Comparison of ENCODE assay signal across 23 cellular contexts in the genomic region with DNA sequence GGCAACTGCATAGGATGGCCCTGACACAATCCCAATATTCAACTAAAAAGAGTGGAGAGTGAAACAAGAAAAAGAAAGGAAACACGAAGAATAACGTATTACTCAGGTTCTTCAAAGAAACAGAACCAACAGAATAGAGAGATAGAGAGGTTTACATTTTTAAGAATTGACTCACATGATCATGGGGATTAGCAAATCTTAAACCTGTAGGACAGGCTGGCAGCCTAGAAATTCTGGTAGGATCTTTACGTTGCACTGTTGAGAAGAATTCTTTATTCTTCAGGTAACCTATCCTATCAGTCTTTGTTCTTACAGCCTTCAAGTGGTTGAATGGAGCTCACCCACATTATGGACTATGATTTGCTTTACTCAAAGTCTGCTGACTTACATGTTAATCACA.
"Had no signal": no experiment of that assay in that cellular context is flagged by ENCODE, and none has a peak within 500 bp of the region (broad histone marks: within the 10 kb centered on the region; RNA-seq: fewer than 3 reads in every experiment).

No MANE protein-coding gene starts in this region.

- H3K9me3 Mint-ChIP-seq: activated naive CD4-positive, alpha-beta T cell treated with anti-CD3 and anti-CD28 coated beads for 36 hours; activated T-helper 17 cell treated with anti-CD3 and anti-CD28 coated beads, Interleukin-2, amount 50 U/mL, for 72 hours had no signal

- H3K27me3 Mint-ChIP-seq: activated CD4-positive, alpha-beta memory T cell treated with anti-CD3 and anti-CD28 coated beads, Interleukin-2, amount 10 ng/mL, durations not matched to agents 7 days and 5 days; activated CD4-positive, alpha-beta T cell treated with anti-CD3 and anti-CD28 coated beads for 36 hours; activated naive CD8-positive, alpha-beta T cell; activated T-helper 17 cell treated with anti-CD3 and anti-CD28 coated beads, Interleukin-2, amount 50 U/mL, for 72 hours had no signal

- H3K36me3 Mint-ChIP-seq: activated naive CD8-positive, alpha-beta T cell had no signal

- H3K9me3 ChIP-seq: SK-N-SH had no signal

- H3K4me1 Mint-ChIP-seq: activated CD4-positive, alpha-beta memory T cell treated with anti-CD3 and anti-CD28 coated beads, Interleukin-2, amount 10 ng/mL, durations not matched to agents 7 days and 5 days; activated CD4-positive, alpha-beta T cell treated with anti-CD3 and anti-CD28 coated beads for 36 hours; activated T-helper 17 cell treated with anti-CD3 and anti-CD28 coated beads, Interleukin-2, amount 50 U/mL, for 72 hours had no signal

- DNase-seq: activated CD4-positive, alpha-beta memory T cell treated with anti-CD3 and anti-CD28 coated beads, Interleukin-2, amount 10 ng/mL, durations not matched to agents 7 days and 5 days; activated CD4-positive, alpha-beta T cell treated with anti-CD3 and anti-CD28 coated beads for 36 hours; activated CD4-positive, alpha-beta T cell treated with anti-CD3 and anti-CD28 coated beads, Interleukin-2, amount 50 U/mL, for 1 hour; activated gamma-delta T cell; activated naive CD4-positive, alpha-beta T cell treated with anti-CD3 and anti-CD28 coated beads for 36 hours; activated T-cell treated with anti-CD3 and anti-CD28 coated beads for 4 hours; activated T-cell treated with anti-CD3 and anti-CD28 coated beads, Interleukin-2, amount 50 U/mL, for 48 hours; amygdala; caudate nucleus; Karpas-422; MM.1S; NCI-H1105 treated with DMSO at 0.1 percent for 48 hours; NCI-H1436 treated with DMSO at 0.1 percent for 48 hours; NCI-H187; NCI-H2081; NCI-H446; NCI-H524; SK-N-SH; T-helper 1 cell had no signal

- H3K27ac ChIP-seq: VCaP had no signal

- ATAC-seq: activated CD4-positive, alpha-beta T cell treated with anti-CD3 and anti-CD28 coated beads for 36 hours; activated T-helper 17 cell treated with anti-CD3 and anti-CD28 coated beads, Interleukin-2, amount 50 U/mL, for 72 hours; Right ventricle myocardium inferior had no signal

- H3K27ac Mint-ChIP-seq: activated CD4-positive, alpha-beta memory T cell treated with anti-CD3 and anti-CD28 coated beads, Interleukin-2, amount 10 ng/mL, durations not matched to agents 7 days and 5 days; activated CD4-positive, alpha-beta T cell treated with anti-CD3 and anti-CD28 coated beads for 36 hours; activated naive CD4-positive, alpha-beta T cell treated with anti-CD3 and anti-CD28 coated beads for 36 hours; activated naive CD8-positive, alpha-beta T cell; activated T-helper 17 cell treated with anti-CD3 and anti-CD28 coated beads, Interleukin-2, amount 50 U/mL, for 72 hours had no signal

- H3K4me3 Mint-ChIP-seq: activated CD4-positive, alpha-beta memory T cell treated with anti-CD3 and anti-CD28 coated beads, Interleukin-2, amount 10 ng/mL, durations not matched to agents 7 days and 5 days; activated CD4-positive, alpha-beta T cell treated with anti-CD3 and anti-CD28 coated beads for 36 hours; activated naive CD4-positive, alpha-beta T cell treated with anti-CD3 and anti-CD28 coated beads for 36 hours; activated naive CD8-positive, alpha-beta T cell; activated T-helper 17 cell treated with anti-CD3 and anti-CD28 coated beads, Interleukin-2, amount 50 U/mL, for 72 hours had no signal
